ENCODE assay signal across 1 cellular context in genomic region chr9:125236535-125237159, GRCh38.
TF ChIP-seq lines count a peak whose summit lies in the region.
"Not testable (repeated sequence)": the region's sequence is repeated elsewhere in the genome, so short reads cannot be mapped to it uniquely, and the experiment has no call there.

No MANE protein-coding gene starts in this region.

TF ChIP-seq in K562, 482 proteins besides CTCF, POLR2A, EP300 and RAD21:
- TF ChIP-seq SP1 (CRISPR knock-in tag; IDR thresholded peaks at IDR 0.05) (0 out of 2 replicates have a peak, but pooled peaks have one; percentile 27), CREB1 (CRISPR knock-in tag; IDR thresholded peaks at IDR 0.05) (peak; percentile 51), POLR2G (IDR thresholded peaks at IDR 0.05; ENCODE audit: low read depth, low read length) (peak; percentile 25; the same call in 1 of the 2 replicates), KAT7 (CRISPR knock-in tag; IDR thresholded peaks at IDR 0.05; ENCODE audit: borderline replicate concordance) (peak; percentile 53), TEAD4 (IDR thresholded peaks at IDR 0.05; ENCODE audit: low read length) (0 out of 2 replicates have a peak, but pooled peaks have one; percentile 3), AFF4 (CRISPR knock-in tag; IDR thresholded peaks at IDR 0.05) (peak; percentile 63; the same call in 1 of the 2 replicates), LCOR (CRISPR knock-in tag; IDR thresholded peaks at IDR 0.05) (peak; percentile 38; the same call in 1 of the 2 replicates), POLR2AphosphoS5 (IDR thresholded peaks at IDR 0.05; ENCODE audit: control insufficient read depth, insufficient read depth, low read depth, low read length) (0 out of 2 replicates have a peak, but pooled peaks have one; percentile 1), IRF1 (CRISPR knock-in tag; IDR thresholded peaks at IDR 0.05; ENCODE audit: borderline replicate concordance) (0 out of 2 replicates have a peak, but pooled peaks have one; percentile 20), RERE (CRISPR knock-in tag; IDR thresholded peaks at IDR 0.05; ENCODE audit: borderline replicate concordance) (peak; percentile 79; the same call in 1 of the 2 replicates), RBFOX2 (IDR thresholded peaks at IDR 0.05; ENCODE audit: low read depth, low read length) (peak; percentile 27; the same call in 1 of the 2 replicates), ZBED1 (IDR thresholded peaks at IDR 0.05) (peak; percentile 91; the same call in 1 of the 2 replicates), GABPB1 (CRISPR knock-in tag; IDR thresholded peaks at IDR 0.05) (0 out of 2 replicates have a peak, but pooled peaks have one; percentile 41)
- not testable (repeated sequence) for TF ChIP-seq CREB1 (IDR thresholded peaks at IDR 0.05); TEAD4 (CRISPR knock-in tag; IDR thresholded peaks at IDR 0.05; ENCODE audit: borderline replicate concordance)
